In genomic region chr4:40721730-40722171, GRCh38 we compare ENCODE assay signal across 1 cellular context.
TF ChIP-seq lines count a peak whose summit lies in the region.

No MANE protein-coding gene starts in this region.

TF ChIP-seq in GM12878, 131 proteins besides CTCF, POLR2A, EP300 and RAD21:
- TF ChIP-seq SMARCA5 (IDR thresholded peaks at IDR 0.05) (no peak), BACH1 (IDR thresholded peaks at IDR 0.05; ENCODE audit: borderline replicate concordance) (no peak), PRDM15 (CRISPR knock-in tag; IDR thresholded peaks at IDR 0.05) (no peak), ATF2 (IDR thresholded peaks at IDR 0.05; ENCODE audit: low read length) (peak; percentile 20; the same call in 1 of the 2 replicates), RUNX3 (IDR thresholded peaks at IDR 0.05; ENCODE audit: low read length) (peak; percentile 26; the same call in 1 of the 2 replicates), JUNB (IDR thresholded peaks at IDR 0.05) (0 out of 2 replicates have a peak, but pooled peaks have one; percentile 27), EED (IDR thresholded peaks at IDR 0.05; ENCODE audit: low read depth) (peak; percentile 22; the same call in 1 of the 2 replicates), ETV6 (conservative IDR thresholded peaks at IDR 0.05 in 1 of 2, IDR thresholded peaks at IDR 0.05 in 1 of 2; ENCODE audit: borderline replicate concordance in 1 of 2, low read depth in 1 of 2) (peak in 1 of 2 experiments; percentile 69; a peak in 1 of 4 replicates)
TF ChIP-seq in GM12878: peak in this region for 5.
